Comparison of ENCODE assay signal across 24 cellular contexts in genomic region chrY:7458350-7459078, GRCh38.
A peak's percentile ranks its signal among the peaks of the same experiment; 100 is the strongest.
DNase-seq lines count a peak whose midpoint lies in the region; TF ChIP-seq lines count a peak whose summit lies in the region.
"Had no signal": no experiment of that assay in that cellular context is flagged by ENCODE, and none has a peak within 500 bp of the region (broad histone marks: within the 10 kb centered on the region; RNA-seq: fewer than 3 reads in every experiment).

No MANE protein-coding gene starts in this region.

- H2AFZ ChIP-seq in osteoblast (ENCODE audit: low read length), result no peak overlapping the region

- TF ChIP-seq CTCF in epithelial cell of esophagus (IDR thresholded peaks at IDR 0.05; ENCODE audit: insufficient read depth, low read depth, low read length, missing control alignments) (no peak), osteoblast (IDR thresholded peaks at IDR 0.05; ENCODE audit: extremely low read depth, low read depth, low read length) (no peak)

- H3K27me3 Mint-ChIP-seq in activated naive CD8-positive, alpha-beta T cell treated with anti-CD3 and anti-CD28 coated beads for 36 hours, result peaks cover 15% of the 10 kb centered on the region
- H3K27me3 Mint-ChIP-seq: brain had no signal

- H3K79me2 ChIP-seq in osteoblast (ENCODE audit: insufficient read depth, low read length), result no peaks in the 10 kb centered on the region

- H3K4me1 ChIP-seq in osteoblast (ENCODE audit: insufficient read depth, low read length) (no peaks in the 10 kb centered on the region), SJCRH30 (no peaks in the 10 kb centered on the region)
- H3K4me1 ChIP-seq: left lung, transverse colon had no signal

- H3K4me3 Mint-ChIP-seq in activated naive CD8-positive, alpha-beta T cell treated with anti-CD3 and anti-CD28 coated beads for 36 hours, result no peak overlapping the region
- H3K4me3 Mint-ChIP-seq: activated B cell treated with CpG ODN at 0.5 μM for 24 hours; activated naive CD8-positive, alpha-beta T cell; brain; T-helper 2 cell treated with Interferon-gamma antibody and Interleukin-4, amounts not matched to agents 5 μg/mL and 100 μg/mL, for 36 hours had no signal

- H3K36me3 ChIP-seq in osteoblast (ENCODE audit: insufficient read depth, low read length) (no peaks in the 10 kb centered on the region), SJCRH30 (no peaks in the 10 kb centered on the region)
- H3K36me3 ChIP-seq: left lung, sigmoid colon, transverse colon had no signal

- H3K27me3 ChIP-seq in osteoblast (ENCODE audit: insufficient read depth, low read length) (no peaks in the 10 kb centered on the region), SJCRH30 (no peaks in the 10 kb centered on the region)
- H3K27me3 ChIP-seq: left lung, sigmoid colon, transverse colon had no signal

- H3K9me3 ChIP-seq in osteoblast (ENCODE audit: low read depth, low read length), result no peaks in the 10 kb centered on the region
- H3K9me3 ChIP-seq in SJCRH30 (replicated peaks), result no peaks in the 10 kb centered on the region
- H3K9me3 ChIP-seq: left lung, sigmoid colon, transverse colon had no signal

- H3K9me3 Mint-ChIP-seq in activated naive CD8-positive, alpha-beta T cell treated with anti-CD3 and anti-CD28 coated beads for 36 hours, result no peaks in the 10 kb centered on the region

- H3K4me3 ChIP-seq in epithelial cell of esophagus (ENCODE audit: low read length) (no peak overlapping the region), osteoblast (ENCODE audit: insufficient read depth, low read length) (no peak overlapping the region), SJCRH30 (no peak overlapping the region)
- H3K4me3 ChIP-seq: left lung, sigmoid colon, transverse colon had no signal

- no peaks in the 10 kb centered on the region for H3K36me3 Mint-ChIP-seq in activated naive CD8-positive, alpha-beta T cell treated with anti-CD3 and anti-CD28 coated beads for 36 hours
- H3K36me3 Mint-ChIP-seq: brain had no signal

- H3K27ac ChIP-seq in osteoblast (ENCODE audit: low read depth, low read length) (no peak overlapping the region), SJCRH30 (no peak overlapping the region)
- H3K27ac ChIP-seq: left lung, sigmoid colon, transverse colon had no signal

- H3K4me1 Mint-ChIP-seq in activated naive CD8-positive, alpha-beta T cell treated with anti-CD3 and anti-CD28 coated beads for 36 hours, result no peaks in the 10 kb centered on the region
- H3K4me1 Mint-ChIP-seq: brain had no signal

- no peak overlapping the region for H3K4me2 ChIP-seq in osteoblast (ENCODE audit: insufficient read depth, low read length)

- no peak overlapping the region for H3K27ac Mint-ChIP-seq in activated naive CD8-positive, alpha-beta T cell treated with anti-CD3 and anti-CD28 coated beads for 36 hours
- H3K27ac Mint-ChIP-seq: activated B cell treated with CpG ODN at 0.5 μM for 24 hours; activated naive CD8-positive, alpha-beta T cell; T-helper 2 cell treated with Interferon-gamma antibody and Interleukin-4, amounts not matched to agents 5 μg/mL and 100 μg/mL, for 36 hours had no signal

- DNase-seq in Ammon's horn (ENCODE audit: low spot score) (peak; percentile 4), LHCN-M2 (ENCODE audit: low read depth) (peak; percentile 85), epithelial cell of esophagus (ENCODE audit: low read depth) (peak; percentile 46), middle frontal gyrus (ENCODE audit: extremely low spot score, low spot score) (peak; percentile 11), osteoblast (ENCODE audit: insufficient read length, low spot score, missing footprints) (no peak), UCSD-AML1 (lab: John Stamatoyannopoulos, UW; ENCODE audit: unreplicated experiment) (no peak), SJCRH30 (no peak)
- no peak for DNase-seq in activated naive CD8-positive, alpha-beta T cell treated with anti-CD3 and anti-CD28 coated beads for 36 hours
- DNase-seq: activated B cell treated with CpG ODN at 0.5 μM for 24 hours; activated T-cell treated with anti-CD3 and anti-CD28 coated beads, Interleukin-2, amount 50 U/mL, for 48 hours; AML-193; cortex of kidney; DMS79; KBM-7; left lung; NCI-H2081; NCI-H748 treated with DMSO at 0.1 percent for 48 hours; OCI-M1; sigmoid colon; stimulated activated naive CD4-positive, alpha-beta T cell treated with Interleukin-2 at 50 U/mL for 16 hours; transverse colon had no signal

- H4K20me1 ChIP-seq in osteoblast (ENCODE audit: insufficient read depth, low read length), result no peaks in the 10 kb centered on the region

Comparison
In these comparisons a context has a peak if more than half of its experiments do, and no peak if none do; other contexts are left out.
1. DNase-seq: peak in Ammon's horn (single experiment), LHCN-M2 (single experiment), epithelial cell of esophagus (single experiment) and middle frontal gyrus (single experiment); none in osteoblast (single experiment), UCSD-AML1 (single experiment), activated naive CD8-positive, alpha-beta T cell treated with anti-CD3 and anti-CD28 coated beads for 36 hours (single experiment) and SJCRH30 (0 of 2).